8 cellular contexts compared by ENCODE assay signal in the genomic region with DNA sequence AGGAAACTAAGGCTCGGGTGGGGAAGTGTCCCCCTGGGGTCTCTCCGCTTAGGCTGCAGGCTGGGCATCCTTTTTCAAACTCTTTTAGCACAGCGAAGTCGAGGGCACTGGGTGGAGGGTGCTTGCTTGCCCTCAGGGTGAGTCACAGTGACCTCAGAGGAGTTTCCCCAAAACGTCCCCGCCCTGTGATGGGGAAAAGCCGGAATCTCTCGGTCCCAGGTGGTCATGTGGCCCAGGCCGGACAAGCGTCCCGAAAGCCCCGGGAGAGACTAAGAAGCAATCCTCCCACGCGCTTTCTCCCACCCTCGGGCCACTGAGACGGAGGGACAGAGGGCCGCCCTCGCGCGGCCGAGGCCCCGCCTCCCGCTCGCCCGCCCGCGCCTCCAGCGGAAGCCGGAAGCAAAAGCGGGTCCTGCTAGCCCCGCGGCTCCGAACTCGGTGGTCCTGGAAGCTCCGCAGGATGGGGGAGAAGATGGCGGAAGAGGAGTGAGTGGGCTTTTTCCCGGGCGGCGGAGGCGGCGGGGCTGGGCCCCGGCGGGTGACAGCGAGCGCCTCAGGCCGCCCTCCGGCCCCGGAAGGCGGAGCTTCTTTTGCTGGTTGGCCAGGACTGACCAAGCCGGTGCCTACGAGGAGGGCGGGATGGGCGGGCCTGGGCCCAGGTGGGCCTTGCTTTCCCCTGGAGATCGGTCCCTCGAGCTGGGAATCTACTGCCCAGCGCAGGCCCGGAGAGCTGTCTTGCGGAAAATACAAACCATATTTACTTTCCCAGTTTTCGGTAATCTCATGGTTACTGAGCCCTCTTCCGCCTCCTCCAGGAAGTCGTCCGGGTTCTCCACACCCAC. TPM values are rescaled to one million over a fixed set of nuclear protein-coding genes. Genes with fewer than 3 reads are reported as not detected.
DNase-seq lines count a peak whose midpoint lies in the region; ATAC-seq and TF ChIP-seq lines count a peak whose summit lies in the region.

A gene with protein sequence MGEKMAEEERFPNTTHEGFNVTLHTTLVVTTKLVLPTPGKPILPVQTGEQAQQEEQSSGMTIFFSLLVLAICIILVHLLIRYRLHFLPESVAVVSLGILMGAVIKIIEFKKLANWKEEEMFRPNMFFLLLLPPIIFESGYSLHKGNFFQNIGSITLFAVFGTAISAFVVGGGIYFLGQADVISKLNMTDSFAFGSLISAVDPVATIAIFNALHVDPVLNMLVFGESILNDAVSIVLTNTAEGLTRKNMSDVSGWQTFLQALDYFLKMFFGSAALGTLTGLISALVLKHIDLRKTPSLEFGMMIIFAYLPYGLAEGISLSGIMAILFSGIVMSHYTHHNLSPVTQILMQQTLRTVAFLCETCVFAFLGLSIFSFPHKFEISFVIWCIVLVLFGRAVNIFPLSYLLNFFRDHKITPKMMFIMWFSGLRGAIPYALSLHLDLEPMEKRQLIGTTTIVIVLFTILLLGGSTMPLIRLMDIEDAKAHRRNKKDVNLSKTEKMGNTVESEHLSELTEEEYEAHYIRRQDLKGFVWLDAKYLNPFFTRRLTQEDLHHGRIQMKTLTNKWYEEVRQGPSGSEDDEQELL (plus strand): TSS at position 366 of the 842 bp plus-strand sequence. CDS start 95 bp downstream, at position 461.

- peaks cover 19% of the 10 kb centered on the region for H3K79me2 ChIP-seq in GM23248 (ENCODE audit: insufficient read depth)

- H3K4me1 Mint-ChIP-seq in activated T-helper 2 cell treated with anti-CD3 and anti-CD28 coated beads, Interferon-gamma antibody, Interleukin-2, Interleukin-4, amounts not matched to agents 10 μg/mL and 5 μg/mL and 100 μg/mL, durations not matched to agents 14 hours and 24 hours and 36 hours (ENCODE audit: low read depth): peaks cover 43% of the 10 kb centered on the region
- H3K4me1 Mint-ChIP-seq in natural killer cell treated with Interleukin-12 subunit alpha and Interleukin-12 subunit beta and Interleukin-15 and Interleukin-18, amount 100 ng/mL, for 72 hours (ENCODE audit: low read depth in 2 of 2): peaks cover 39 to 43% of the 10 kb centered on the region in 2 donors

- H3K36me3 Mint-ChIP-seq in activated T-helper 2 cell treated with anti-CD3 and anti-CD28 coated beads, Interferon-gamma antibody, Interleukin-2, Interleukin-4, amounts not matched to agents 10 μg/mL and 5 μg/mL and 100 μg/mL, durations not matched to agents 14 hours and 24 hours and 36 hours (ENCODE audit: low read depth): peaks cover 46% of the 10 kb centered on the region
- H3K36me3 Mint-ChIP-seq in natural killer cell treated with Interleukin-12 subunit alpha and Interleukin-12 subunit beta and Interleukin-15 and Interleukin-18, amount 100 ng/mL, for 72 hours: peaks cover 14% of the 10 kb centered on the region

- in situ Hi-C loops in GM23248 (cut with MboI): no loop called here

- H3K36me3 ChIP-seq in GM23248 (ENCODE audit: low read depth): peaks cover 8% of the 10 kb centered on the region; the same call in 1 of the 2 replicates

- peak; percentile 93 to 95 for ATAC-seq in natural killer cell treated with Interleukin-12 subunit alpha and Interleukin-12 subunit beta and Interleukin-15 and Interleukin-18, amount 100 ng/mL, for 72 hours

- WGBS in GM23248 (ENCODE audit: low coverage in 1 of 2, low lambda C conversion rate in 2 of 2, missing lambda C conversion rate in 2 of 2), 2 experiments: 1 to 2% methylated on average over 58 to 61 of the region's 62 CpGs

- intact Hi-C loops in activated T-helper 2 cell treated with anti-CD3 and anti-CD28 coated beads, Interferon-gamma antibody, Interleukin-2, Interleukin-4, amounts not matched to agents 10 μg/mL and 5 μg/mL and 100 μg/mL, durations not matched to agents 14 hours and 24 hours and 36 hours (cut with micrococcal nuclease): loop anchor here (2.0 to 5.0 kb wide), 4 partner anchors 100 to 535 kb away; a partner anchor contains a TSS

- no peaks in the 10 kb centered on the region for H4K20me1 ChIP-seq in GM23248 (ENCODE audit: insufficient read depth)

- peak within 1 kb of the TSS; percentile 94 for H3K27ac Mint-ChIP-seq in activated T-helper 2 cell treated with anti-CD3 and anti-CD28 coated beads, Interferon-gamma antibody, Interleukin-2, Interleukin-4, amounts not matched to agents 10 μg/mL and 5 μg/mL and 100 μg/mL, durations not matched to agents 14 hours and 24 hours and 36 hours
- peak within 1 kb of the TSS; percentile 97 for H3K27ac Mint-ChIP-seq in natural killer cell treated with Interleukin-12 subunit alpha and Interleukin-12 subunit beta and Interleukin-15 and Interleukin-18, amount 100 ng/mL, for 72 hours

- H2AFZ ChIP-seq in GM23248: peak within 1 kb of the TSS; percentile 89

- TF ChIP-seq CTCF in RWPE1 (conservative IDR thresholded peaks at IDR 0.05; ENCODE audit: low read depth) (peak; percentile 58), fibroblast of pulmonary artery (IDR thresholded peaks at IDR 0.05; ENCODE audit: low read length, missing control alignments) (peak; percentile 11)

- no peaks in the 10 kb centered on the region for H3K27me3 Mint-ChIP-seq in activated T-helper 2 cell treated with anti-CD3 and anti-CD28 coated beads, Interferon-gamma antibody, Interleukin-2, Interleukin-4, amounts not matched to agents 10 μg/mL and 5 μg/mL and 100 μg/mL, durations not matched to agents 14 hours and 24 hours and 36 hours (ENCODE audit: low read depth)
- no peaks in the 10 kb centered on the region for H3K27me3 Mint-ChIP-seq in natural killer cell treated with Interleukin-12 subunit alpha and Interleukin-12 subunit beta and Interleukin-15 and Interleukin-18, amount 100 ng/mL, for 72 hours

- H3K9ac ChIP-seq in GM23248: peak within 1 kb of the TSS; percentile 89

- DNase-seq in Daoy (ENCODE audit: low read depth): peak; percentile 92
- peak; percentile 94 for DNase-seq in GM23248
- DNase-seq in Kasumi-1 (lab: John Stamatoyannopoulos, UW): peak; percentile 80 to 88
- peak; percentile 95 for DNase-seq in RWPE1 (ENCODE audit: low spot score)
- peak; percentile 75 for DNase-seq in activated T-helper 2 cell treated with anti-CD3 and anti-CD28 coated beads, Interferon-gamma antibody, Interleukin-2, Interleukin-4, amounts not matched to agents 10 μg/mL and 5 μg/mL and 100 μg/mL, durations not matched to agents 14 hours and 24 hours and 36 hours (ENCODE audit: low spot score)
- DNase-seq in fibroblast of pulmonary artery (ENCODE audit: low read depth): peak; percentile 94
- DNase-seq in natural killer cell treated with Interleukin-12 subunit alpha and Interleukin-12 subunit beta and Interleukin-15 and Interleukin-18, amount 100 ng/mL, for 72 hours (ENCODE audit: low spot score): peak; percentile 98
- DNase-seq in stimulated activated naive CD4-positive, alpha-beta T cell treated with Interleukin-2 at 50 U/mL for 16 hours (lab: John Stamatoyannopoulos, UW): peak; percentile 84

- H3K4me3 ChIP-seq in GM23248 (peak within 1 kb of the TSS; percentile 84), fibroblast of pulmonary artery (replicated peaks; ENCODE audit: low read depth, low read length) (peak within 1 kb of the TSS; percentile 83)

- H3K27ac ChIP-seq in GM23248 (peak within 1 kb of the TSS; percentile 86), RWPE1 (peak within 1 kb of the TSS; percentile 91)

- H3K27me3 ChIP-seq in GM23248 (replicated peaks; ENCODE audit: insufficient read depth): no peaks in the 10 kb centered on the region

- CTCF ChIA-PET in RWPE1 (lab: Yijun Ruan, JAX): interaction anchor here (0.5 to 2.6 kb wide), 11 partner anchors 11 to 899 kb away, joined by 3 to 11 read pairs (median 3); no protein-coding TSS in a partner anchor

- H3F3A ChIP-seq in GM23248 (ENCODE audit: insufficient read depth): peaks cover 20% of the 10 kb centered on the region

- H3K9me2 ChIP-seq in GM23248 (ENCODE audit: insufficient read depth): no peaks in the 10 kb centered on the region

- no peaks in the 10 kb centered on the region for H3K9me3 Mint-ChIP-seq in activated T-helper 2 cell treated with anti-CD3 and anti-CD28 coated beads, Interferon-gamma antibody, Interleukin-2, Interleukin-4, amounts not matched to agents 10 μg/mL and 5 μg/mL and 100 μg/mL, durations not matched to agents 14 hours and 24 hours and 36 hours
- H3K9me3 Mint-ChIP-seq in natural killer cell treated with Interleukin-12 subunit alpha and Interleukin-12 subunit beta and Interleukin-15 and Interleukin-18, amount 100 ng/mL, for 72 hours: peaks cover 3% of the 10 kb centered on the region

- H3K4me1 ChIP-seq in GM23248 (ENCODE audit: insufficient read depth): peaks cover 6% of the 10 kb centered on the region

- H3K4me2 ChIP-seq in GM23248 (ENCODE audit: unreplicated experiment): peak within 1 kb of the TSS; percentile 92

- H3K4me3 Mint-ChIP-seq in activated T-helper 2 cell treated with anti-CD3 and anti-CD28 coated beads, Interferon-gamma antibody, Interleukin-2, Interleukin-4, amounts not matched to agents 10 μg/mL and 5 μg/mL and 100 μg/mL, durations not matched to agents 14 hours and 24 hours and 36 hours (ENCODE audit: low read depth): peak within 1 kb of the TSS; percentile 92
- peak within 1 kb of the TSS; percentile 99 for H3K4me3 Mint-ChIP-seq in natural killer cell treated with Interleukin-12 subunit alpha and Interleukin-12 subunit beta and Interleukin-15 and Interleukin-18, amount 100 ng/mL, for 72 hours

- H3K9me3 ChIP-seq in GM23248 (ENCODE audit: low read depth): no peaks in the 10 kb centered on the region

- POLR2A ChIA-PET in RWPE1 (lab: Yijun Ruan, JAX; ENCODE audit: low non-redundant PET): interaction anchor here (0.5 to 1.4 kb wide), 4 partner anchors 11 to 95 kb away, joined by 3 to 4 read pairs (median 4); no protein-coding TSS in a partner anchor

RNA-seq across cellular contexts. Expression of the gene that starts here (rescaled TPM):
- total RNA-seq in Daoy (2014; rRNA removed; shearing (Covaris generic)): 2.2 and 2.3 TPM in 2 replicates
- 5.0 and 6.3 TPM in 2 replicates for total RNA-seq in GM23248 (2014; rRNA removed; shearing (Covaris generic))
- polyA plus RNA-seq in GM23248 (2016; fragmentation: Nextera tagmentation; extraction: Ambion mirVana): 3.2 and 4.2 TPM in 2 replicates
- 16.4 and 18.7 TPM in 2 replicates for total RNA-seq in activated T-helper 2 cell treated with anti-CD3 and anti-CD28 coated beads, Interferon-gamma antibody, Interleukin-2, Interleukin-4, amounts not matched to agents 10 μg/mL and 5 μg/mL and 100 μg/mL, durations not matched to agents 14 hours and 24 hours and 36 hours
- 10 to 100 TPM; 22.0 to 27.6 TPM for total RNA-seq in natural killer cell treated with Interleukin-12 subunit alpha and Interleukin-12 subunit beta and Interleukin-15 and Interleukin-18, amount 100 ng/mL, for 72 hours

Comparison
In these comparisons a context has a peak if more than half of its experiments do, and no peak if none do; other contexts are left out.
1. Peak in every context shown above with its lines: DNase-seq, ATAC-seq, H3K4me3 ChIP-seq and H3K27ac ChIP-seq.